ENCODE assay signal across 21 cellular contexts in the genomic region with DNA sequence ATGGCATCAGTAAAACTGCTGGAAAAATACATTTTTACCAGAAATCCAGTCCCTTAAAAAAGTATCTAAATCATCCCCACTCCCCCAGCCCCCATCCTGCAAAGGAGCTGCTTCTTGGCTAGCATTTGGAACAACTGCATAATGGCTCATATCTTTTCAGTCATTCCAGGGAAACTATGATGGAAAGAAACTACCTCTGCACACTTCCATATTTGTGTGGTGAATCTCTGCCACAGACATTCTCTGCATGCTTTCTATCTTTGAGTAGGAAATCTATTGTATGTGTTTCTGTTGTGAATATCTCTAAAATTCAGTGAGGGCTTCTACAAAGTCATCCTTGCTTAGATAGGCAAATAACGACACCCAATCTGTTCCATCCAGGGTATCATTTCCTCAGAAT.
A peak's percentile ranks its signal among the peaks of the same experiment; 100 is the strongest.
DNase-seq lines count a peak whose midpoint lies in the region; ATAC-seq, FAIRE-seq and TF ChIP-seq lines count a peak whose summit lies in the region.
"Had no signal": no experiment of that assay in that cellular context is flagged by ENCODE, and none has a peak within 500 bp of the region (broad histone marks: within the 10 kb centered on the region; RNA-seq: fewer than 3 reads in every experiment).

No MANE protein-coding gene starts in this region.

- no peak overlapping the region for H3K4ac ChIP-seq in IMR-90 (ENCODE audit: low read depth, low read length)

- peaks cover 32 to 43% of the 10 kb centered on the region in 2 donors for H3K4me1 Mint-ChIP-seq in immature natural killer cell
- H3K4me1 Mint-ChIP-seq in progenitor cell of endocrine pancreas (ENCODE audit: low read depth): no peaks in the 10 kb centered on the region
- H3K4me1 Mint-ChIP-seq: CD4-positive, CD25-positive, alpha-beta regulatory T cell had no signal

- H2BK5ac ChIP-seq in IMR-90 (ENCODE audit: low read depth, low read length, poor library complexity, severe bottlenecking): peak overlapping the region; percentile 80

- WGBS in IMR-90 (ENCODE audit: extremely low coverage in 2 of 2, insufficient read length in 1 of 2), 2 experiments: no CpG with 5 or more reads among the region's 1 CpG

- H3K4me3 ChIP-seq in AG10803 (ENCODE audit: low read length): no peak overlapping the region
- no peak overlapping the region for H3K4me3 ChIP-seq in IMR-90 (ENCODE audit: insufficient read depth, low read depth, low read length)
- H3K4me3 ChIP-seq in astrocyte of the cerebellum (ENCODE audit: low read depth, low read length): no peak overlapping the region
- H3K4me3 ChIP-seq in H7 (ENCODE audit: insufficient read depth, low read depth, low read length): no peak overlapping the region
- H3K4me3 ChIP-seq: A549, K562, SJCRH30 had no signal

- H3K27ac Mint-ChIP-seq in immature natural killer cell (peak overlapping the region in 2 of 6 donors; percentile 8 to 17), progenitor cell of endocrine pancreas (no peak overlapping the region)
- H3K27ac Mint-ChIP-seq: CD4-positive, CD25-positive, alpha-beta regulatory T cell; H9 had no signal

- BruUV-seq in IMR-90 (replicated peaks; lab: Mats Ljungman, UMichigan): no TSS peak

- DNase-seq in AG10803 (ENCODE audit: low read depth) (peak; percentile 35), IMR-90 (peak; percentile 55), astrocyte of the cerebellum (ENCODE audit: low read depth) (peak; percentile 15), immature natural killer cell (no peak), medulla oblongata (ENCODE audit: extremely low spot score) (no peak), progenitor cell of endocrine pancreas (ENCODE audit: low spot score, unreplicated experiment) (no peak), H7 (no peak), GM19239 (ENCODE audit: insufficient read length, low spot score) (no peak)
- DNase-seq: AML-193; CD4-positive, CD25-positive, alpha-beta regulatory T cell; GF-D8; H9; NCI-H2107; NCI-H345; NCI-H526 treated with DMSO at 0.1 percent for 48 hours; NK-92 treated with Interleukin-12 subunit alpha and Interleukin-12 subunit beta, amount 100 ng/mL, for 24 hours; SJCRH30 had no signal

- H3K4me2 ChIP-seq in IMR-90 (ENCODE audit: low read depth, low read length): peak overlapping the region; percentile 28; the same call in 1 of the 2 replicates
- H3K4me2 ChIP-seq: A549 had no signal

- H3K4me1 ChIP-seq in IMR-90 (ENCODE audit: control insufficient read depth, insufficient read depth, low read length): no peaks in the 10 kb centered on the region
- H3K4me1 ChIP-seq: SJCRH30 had no signal

- no peaks in the 10 kb centered on the region for H3K9me1 ChIP-seq in IMR-90 (ENCODE audit: insufficient read depth, low read length)

- H3K36me3 ChIP-seq in IMR-90 (ENCODE audit: control insufficient read depth, insufficient read depth, low read length): no peaks in the 10 kb centered on the region
- no peaks in the 10 kb centered on the region for H3K36me3 ChIP-seq in H7 (replicated peaks; ENCODE audit: control insufficient read depth, insufficient read depth, low read length)
- H3K36me3 ChIP-seq: SJCRH30 had no signal

- no peak overlapping the region; a peak in 1 of 4 replicates for H4K8ac ChIP-seq in IMR-90 (ENCODE audit: low read depth in 2 of 2, low read length in 2 of 2)

- H3K14ac ChIP-seq in IMR-90 (replicated peaks; ENCODE audit: low read depth, low read length): no peak overlapping the region

- no peak for TF ChIP-seq CTCF in AG10803 (conservative IDR thresholded peaks at IDR 0.05; ENCODE audit: low read length)
- no peak for TF ChIP-seq CTCF in IMR-90 (conservative IDR thresholded peaks at IDR 0.05; ENCODE audit: low read depth, low read length)
- TF ChIP-seq CTCF in astrocyte of the cerebellum (IDR thresholded peaks at IDR 0.05; ENCODE audit: low read depth, low read length, missing control alignments): no peak
- TF ChIP-seq CTCF in progenitor cell of endocrine pancreas (IDR thresholded peaks at IDR 0.05; ENCODE audit: unreplicated experiment): no peak

- H3K27me3 ChIP-seq in IMR-90 (ENCODE audit: control insufficient read depth, insufficient read depth, low read length): no peaks in the 10 kb centered on the region
- no peaks in the 10 kb centered on the region for H3K27me3 ChIP-seq in H7 (ENCODE audit: control insufficient read depth, insufficient read depth, low read length)
- H3K27me3 ChIP-seq: SJCRH30 had no signal

- TF ChIP-seq POLR2A in IMR-90 (IDR thresholded peaks at IDR 0.05; ENCODE audit: low read depth, low read length): no peak

- POLR2A ChIA-PET in IMR-90 (lab: Charles Lee; ENCODE audit: unreplicated experiment): no interaction called here

- no peak overlapping the region for H2AK5ac ChIP-seq in IMR-90 (ENCODE audit: low read depth, low read length)

- dilution Hi-C loops in IMR-90 (cut with HindIII; ENCODE audit: low sequenced_read_pairs, unreplicated experiment): no loop called here

- H2BK15ac ChIP-seq in IMR-90 (ENCODE audit: low read depth, low read length): no peak overlapping the region

- H4K91ac ChIP-seq in IMR-90 (ENCODE audit: insufficient read depth, low read depth, low read length): no peak overlapping the region

- peak overlapping the region; percentile 69; the same call in 1 of the 2 replicates for H2BK120ac ChIP-seq in IMR-90 (ENCODE audit: low read depth, low read length)

- intact Hi-C loops in IMR-90 (cut with micrococcal nuclease): no loop called here

- ATAC-seq in IMR-90 (ENCODE audit: low read depth): peak; percentile 85
- ATAC-seq: A549, K562 had no signal

- CTCF ChIA-PET in IMR-90 (lab: Yijun Ruan, JAX): interaction anchor here (0.5 to 0.6 kb wide), 2 partner anchors 10 to 272 kb away, joined by 3 read pairs; no protein-coding TSS in a partner anchor

- H3K9me3 Mint-ChIP-seq in immature natural killer cell: peaks cover 0 to 24% (median under 1%) of the 10 kb centered on the region in 6 donors
- H3K9me3 Mint-ChIP-seq in progenitor cell of endocrine pancreas (ENCODE audit: low read depth): no peaks in the 10 kb centered on the region
- H3K9me3 Mint-ChIP-seq: H9 had no signal

- no peak overlapping the region for H3K56ac ChIP-seq in IMR-90 (ENCODE audit: extremely low read depth, insufficient read depth, low read length)

- no peak overlapping the region for H3K9ac ChIP-seq in IMR-90 (ENCODE audit: low read depth, low read length)

- H2AFZ ChIP-seq in IMR-90 (replicated peaks; ENCODE audit: low read length, poor library complexity): no peak overlapping the region

- H3K36me3 Mint-ChIP-seq in immature natural killer cell (no peaks in the 10 kb centered on the region), progenitor cell of endocrine pancreas (ENCODE audit: insufficient read depth) (no peaks in the 10 kb centered on the region)
- H3K36me3 Mint-ChIP-seq: CD4-positive, CD25-positive, alpha-beta regulatory T cell had no signal

- no peak overlapping the region for H4K5ac ChIP-seq in IMR-90 (ENCODE audit: low read depth, low read length)

- no peak overlapping the region for H3K27ac ChIP-seq in IMR-90 (ENCODE audit: insufficient read depth, low read length)
- H3K27ac ChIP-seq: A549, RWPE1, SJCRH30 had no signal

- peak overlapping the region in 3 of 5 donors; percentile 29 to 58 (median 40) for H3K4me3 Mint-ChIP-seq in immature natural killer cell
- no peak overlapping the region for H3K4me3 Mint-ChIP-seq in progenitor cell of endocrine pancreas (ENCODE audit: low read depth)
- H3K4me3 Mint-ChIP-seq: CD4-positive, CD25-positive, alpha-beta regulatory T cell; H9 had no signal

- H2AK9ac ChIP-seq in IMR-90 (replicated peaks; ENCODE audit: low read depth, low read length, poor library complexity): no peak overlapping the region

- no peak overlapping the region for H3K18ac ChIP-seq in IMR-90 (ENCODE audit: low read depth, low read length)

- no peaks in the 10 kb centered on the region for H4K20me1 ChIP-seq in IMR-90 (ENCODE audit: insufficient read depth, low read length)

- H3K79me1 ChIP-seq in IMR-90 (ENCODE audit: low read depth in 1 of 2, low read length in 2 of 2): no peaks in the 10 kb centered on the region

- in situ Hi-C loops in IMR-90 (cut with MboI; ENCODE audit: low sequenced_read_pairs) (no loop called here), astrocyte of the cerebellum (cut with HindIII; ENCODE audit: low sequenced_read_pairs) (no loop called here)

- FAIRE-seq in GM19239 (lab: Jason Lieb, UNC): no peak
- FAIRE-seq: A549, HTR-8/SVneo, K562 had no signal

- H3K9me3 ChIP-seq in IMR-90 (ENCODE audit: control insufficient read depth, insufficient read depth, low read length): no peaks in the 10 kb centered on the region
- H3K9me3 ChIP-seq: A549, SJCRH30 had no signal

- no peak overlapping the region for H2BK20ac ChIP-seq in IMR-90 (ENCODE audit: low read depth, low read length)

- H3K27me3 Mint-ChIP-seq in immature natural killer cell (ENCODE audit: low read depth in 3 of 3): peaks cover 0 to 3% (median 2%) of the 10 kb centered on the region in 3 donors
- H3K27me3 Mint-ChIP-seq in progenitor cell of endocrine pancreas: no peaks in the 10 kb centered on the region
- H3K27me3 Mint-ChIP-seq: CD4-positive, CD25-positive, alpha-beta regulatory T cell had no signal

- TF ChIP-seq RAD21 in IMR-90 (IDR thresholded peaks at IDR 0.05; ENCODE audit: low read length): no peak

- H3K23ac ChIP-seq in IMR-90 (ENCODE audit: low read depth, low read length): no peak overlapping the region

TF ChIP-seq in IMR-90, 13 proteins besides CTCF, POLR2A, EP300 and RAD21:
- no peak for TF ChIP-seq MAZ (IDR thresholded peaks at IDR 0.05; ENCODE audit: borderline replicate concordance, low read depth, low read length)
- TF ChIP-seq NFE2L2 (IDR thresholded peaks at IDR 0.05; ENCODE audit: low read depth, low read length): no peak
- TF ChIP-seq RFX5 (IDR thresholded peaks at IDR 0.05; ENCODE audit: low read depth, low read length): no peak

Comparison
In these comparisons a context has a peak if more than half of its experiments do, and no peak if none do; other contexts are left out.
1. DNase-seq: peak in AG10803 (single experiment), IMR-90 (single experiment) and astrocyte of the cerebellum (single experiment); none in immature natural killer cell (0 of 3), medulla oblongata (single experiment), progenitor cell of endocrine pancreas (single experiment), H7 (single experiment) and GM19239 (single experiment).